8 cellular contexts compared by ENCODE assay signal in the genomic region with DNA sequence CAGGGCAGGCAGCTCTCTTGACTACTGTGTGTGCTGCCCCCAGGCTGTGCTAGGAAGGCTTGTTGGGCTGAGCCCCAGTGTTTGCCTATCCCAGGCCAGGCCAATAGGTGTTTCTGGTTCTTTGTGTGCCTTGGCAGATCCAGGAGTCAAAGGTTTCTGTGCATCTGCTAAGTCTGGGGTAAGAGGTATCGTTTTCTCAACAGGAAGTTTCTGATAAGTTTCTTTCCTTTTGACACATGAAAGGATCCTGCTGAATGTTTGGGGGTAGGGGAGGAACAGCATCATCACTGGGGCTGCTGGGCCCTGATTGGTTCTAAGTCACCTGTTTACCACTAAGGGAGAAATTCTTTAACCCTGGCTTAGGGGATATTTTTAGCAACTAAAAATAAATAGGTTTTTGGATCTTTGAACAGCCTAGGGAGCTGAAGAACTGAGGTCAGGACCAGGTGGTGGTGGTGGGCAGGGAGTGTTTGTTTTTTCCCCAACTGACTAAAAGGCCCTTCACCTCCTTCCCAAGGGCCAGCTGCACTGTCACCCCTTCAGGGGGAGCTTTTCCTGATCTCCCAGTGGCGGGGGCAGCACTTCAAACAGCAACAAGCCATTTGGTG.
DNase-seq lines count a peak whose midpoint lies in the region; ATAC-seq and TF ChIP-seq lines count a peak whose summit lies in the region.

No MANE protein-coding gene starts in this region.

- ATAC-seq in HG03159 (IDR thresholded peaks at IDR 0.05; ENCODE audit: unreplicated experiment) = peak; percentile 72

- peaks cover 45% of the 10 kb centered on the region for H3K4me1 Mint-ChIP-seq in activated T-cell treated with anti-CD3 and anti-CD28 coated beads, Interleukin-2, amount 50 U/mL, for 24 hours (ENCODE audit: low read depth)
- peaks cover 33% of the 10 kb centered on the region for H3K4me1 Mint-ChIP-seq in progenitor cell of endocrine pancreas (ENCODE audit: low read depth)

- peak overlapping the region; percentile 95 for H3K27ac Mint-ChIP-seq in activated T-cell treated with anti-CD3 and anti-CD28 coated beads, Interleukin-2, amount 50 U/mL, for 24 hours
- peak overlapping the region; percentile 87 for H3K27ac Mint-ChIP-seq in progenitor cell of endocrine pancreas

- H3K9me3 Mint-ChIP-seq in activated T-cell treated with anti-CD3 and anti-CD28 coated beads, Interleukin-2, amount 50 U/mL, for 24 hours = no peaks in the 10 kb centered on the region
- no peaks in the 10 kb centered on the region for H3K9me3 Mint-ChIP-seq in progenitor cell of endocrine pancreas (ENCODE audit: low read depth)

- TF ChIP-seq CTCF in progenitor cell of endocrine pancreas (IDR thresholded peaks at IDR 0.05; ENCODE audit: unreplicated experiment) = no peak

- no peaks in the 10 kb centered on the region for H3K27me3 Mint-ChIP-seq in activated T-cell treated with anti-CD3 and anti-CD28 coated beads, Interleukin-2, amount 50 U/mL, for 24 hours
- H3K27me3 Mint-ChIP-seq in progenitor cell of endocrine pancreas = peaks cover 3% of the 10 kb centered on the region

- H3K4me3 Mint-ChIP-seq in activated T-cell treated with anti-CD3 and anti-CD28 coated beads, Interleukin-2, amount 50 U/mL, for 24 hours = peak overlapping the region; percentile 55
- H3K4me3 Mint-ChIP-seq in progenitor cell of endocrine pancreas (ENCODE audit: low read depth) = no peak overlapping the region

- DNase-seq in SKM-1 treated with dmso at 0.1 percent for 144 hours (lab: John Stamatoyannopoulos, UW; ENCODE audit: unreplicated experiment) (peak; percentile 19), SKM-1 (lab: John Stamatoyannopoulos, UW; ENCODE audit: unreplicated experiment) (no peak), progenitor cell of endocrine pancreas (ENCODE audit: low spot score, unreplicated experiment) (no peak), DMS153 treated with DMSO at 0.1 percent for 48 hours (lab: John Stamatoyannopoulos, UW; ENCODE audit: unreplicated experiment) (no peak), glomerular visceral epithelial cell (ENCODE audit: extremely low spot score) (no peak), Ammon's horn (ENCODE audit: low spot score) (no peak)
- DNase-seq in activated T-cell treated with anti-CD3 and anti-CD28 coated beads, Interleukin-2, amount 50 U/mL, for 24 hours = peak; percentile 60

- no peaks in the 10 kb centered on the region for H3K36me3 Mint-ChIP-seq in activated T-cell treated with anti-CD3 and anti-CD28 coated beads, Interleukin-2, amount 50 U/mL, for 24 hours (ENCODE audit: low read depth)
- no peaks in the 10 kb centered on the region for H3K36me3 Mint-ChIP-seq in progenitor cell of endocrine pancreas (ENCODE audit: insufficient read depth)

Comparison
In these comparisons a context has a peak if more than half of its experiments do, and no peak if none do; other contexts are left out.
1. DNase-seq: peak in SKM-1 treated with dmso at 0.1 percent for 144 hours (single experiment) and activated T-cell treated with anti-CD3 and anti-CD28 coated beads, Interleukin-2, amount 50 U/mL, for 24 hours (single experiment); none in SKM-1 (single experiment), progenitor cell of endocrine pancreas (single experiment), DMS153 treated with DMSO at 0.1 percent for 48 hours (single experiment), glomerular visceral epithelial cell (single experiment) and Ammon's horn (single experiment).